ENCODE assay signal across 11 cellular contexts in genomic region chr22:37281646-37282384, GRCh38. TPM values are rescaled to one million over a fixed set of nuclear protein-coding genes. Genes with fewer than 3 reads are reported as not detected.
A peak's percentile ranks its signal among the peaks of the same experiment; 100 is the strongest.
DNase-seq lines count a peak whose midpoint lies in the region; ATAC-seq, FAIRE-seq and TF ChIP-seq lines count a peak whose summit lies in the region.
"Had no signal": no experiment of that assay in that cellular context is flagged by ENCODE, and none has a peak within 500 bp of the region (broad histone marks: within the 10 kb centered on the region; RNA-seq: fewer than 3 reads in every experiment).

No MANE protein-coding gene starts in this region.

- no peaks in the 10 kb centered on the region for H3K27me3 Mint-ChIP-seq in activated CD4-positive, alpha-beta T cell treated with anti-CD3 and anti-CD28 coated beads, Interleukin-2, amount 10 ng/mL, durations not matched to agents 7 days and 5 days

- H3K27ac ChIP-seq in A549 (no peak overlapping the region), HepG2 (ENCODE audit: extremely low read length, insufficient read depth, low read length) (no peak overlapping the region)

- FAIRE-seq in A549 (lab: Jason Lieb, UNC), result no peak
- peak; percentile 58 for FAIRE-seq in GM12892 (lab: Jason Lieb, UNC)
- FAIRE-seq in HepG2 (lab: Jason Lieb, UNC), result no peak

- POLR2A ChIA-PET in A549 (lab: Yijun Ruan, JAX), result no interaction called here
- POLR2A ChIA-PET in activated CD4-positive, alpha-beta T cell treated with anti-CD3 and anti-CD28 coated beads, Interleukin-2, amount 10 ng/mL, durations not matched to agents 7 days and 5 days (lab: Charles Lee), result interaction anchor here (1.2 kb wide), 1 partner anchor 40 kb away, joined by 4 read pairs; no protein-coding TSS in a partner anchor
- POLR2A ChIA-PET in HepG2 (lab: Yijun Ruan, JAX), result no interaction called here

- no peaks in the 10 kb centered on the region for H3K79me2 ChIP-seq in HepG2 (ENCODE audit: insufficient read depth, low read length)

- TF ChIP-seq EP300 in A549 (IDR thresholded peaks at IDR 0.05) (no peak), HepG2 (IDR thresholded peaks at IDR 0.05; ENCODE audit: low read depth in 2 of 2, low read length in 2 of 2) (no peak), HepG2 (CRISPR knock-in tag; IDR thresholded peaks at IDR 0.05; ENCODE audit: borderline replicate concordance) (no peak)

- H3K9ac ChIP-seq in HepG2 (ENCODE audit: insufficient read depth, low read depth, low read length), result no peak overlapping the region

- H3K36me3 ChIP-seq in HepG2 (replicated peaks in 1 of 2; ENCODE audit: control insufficient read depth in 1 of 2, insufficient read depth in 2 of 2, low read length in 2 of 2), result no peaks in the 10 kb centered on the region

- H2AFZ ChIP-seq in HepG2 (ENCODE audit: low read length), result no peak overlapping the region

- peaks cover 4 to 25% of the 10 kb centered on the region in 2 experiments; a peak in 4 of 5 replicates for H3K27me3 ChIP-seq in HepG2 (ENCODE audit: control insufficient read depth in 1 of 2, insufficient read depth in 2 of 2, low read length in 2 of 2)

- peak overlapping the region; percentile 94 for H3K27ac Mint-ChIP-seq in activated CD4-positive, alpha-beta T cell treated with anti-CD3 and anti-CD28 coated beads, Interleukin-2, amount 10 ng/mL, durations not matched to agents 7 days and 5 days

- H3K4me3 Mint-ChIP-seq in activated CD4-positive, alpha-beta T cell treated with anti-CD3 and anti-CD28 coated beads, Interleukin-2, amount 10 ng/mL, durations not matched to agents 7 days and 5 days, result peak overlapping the region; percentile 89

- H3K4me1 Mint-ChIP-seq in activated CD4-positive, alpha-beta T cell treated with anti-CD3 and anti-CD28 coated beads, Interleukin-2, amount 10 ng/mL, durations not matched to agents 7 days and 5 days, result peaks cover 55% of the 10 kb centered on the region

- no TSS peak for BruUV-seq in HepG2 (replicated peaks; lab: Mats Ljungman, UMichigan)

- TF ChIP-seq RAD21 in A549 (conservative IDR thresholded peaks at IDR 0.05 in 1 of 2, IDR thresholded peaks at IDR 0.05 in 1 of 2) (no peak), HepG2 (CRISPR knock-in tag; IDR thresholded peaks at IDR 0.05) (no peak)

- H3K4me3 ChIP-seq in A549 (no peak overlapping the region), HepG2 (replicated peaks in 1 of 3; ENCODE audit: insufficient read depth in 1 of 3, low read depth in 2 of 3, low read length in 3 of 3) (no peak overlapping the region)

- H3K4me2 ChIP-seq in A549, result no peak overlapping the region
- H3K4me2 ChIP-seq in HepG2 (ENCODE audit: low read depth, low read length), result no peak overlapping the region

- peaks cover 35% of the 10 kb centered on the region for H3K36me3 Mint-ChIP-seq in activated CD4-positive, alpha-beta T cell treated with anti-CD3 and anti-CD28 coated beads, Interleukin-2, amount 10 ng/mL, durations not matched to agents 7 days and 5 days (ENCODE audit: low read depth)

- no peak for DNase-seq in A549 (ENCODE audit: low read depth in 1 of 2, low spot score in 1 of 2)
- DNase-seq in GM12892 (ENCODE audit: insufficient read length), result no peak
- DNase-seq in activated CD4-positive, alpha-beta T cell treated with anti-CD3 and anti-CD28 coated beads, Interleukin-2, amount 10 ng/mL, durations not matched to agents 7 days and 5 days, result no peak
- no peak for DNase-seq in HepG2 (ENCODE audit: low spot score)
- no peak for DNase-seq in LoVo (ENCODE audit: low spot score)
- DNase-seq in left lobe of liver (ENCODE audit: low spot score), result no peak
- DNase-seq in NCI-H345 treated with DMSO at 0.1 percent for 48 hours (lab: John Stamatoyannopoulos, UW; ENCODE audit: unreplicated experiment), result no peak
- no peak for DNase-seq in Ammon's horn (ENCODE audit: low spot score)
- DNase-seq: HCEC 1CT, NCI-H2171 treated with DMSO at 0.1 percent for 48 hours had no signal

- in situ Hi-C loops in HepG2 (cut with HindIII; ENCODE audit: extremely low pct_ligation_motif_present, low pct_unique_long_range_greater_than_20kb), result no loop called here

- H3K9me3 Mint-ChIP-seq in activated CD4-positive, alpha-beta T cell treated with anti-CD3 and anti-CD28 coated beads, Interleukin-2, amount 10 ng/mL, durations not matched to agents 7 days and 5 days, result no peaks in the 10 kb centered on the region

- 72% methylated on average over 12 of the region's 12 CpGs for WGBS in A549 (ENCODE audit: missing lambda C conversion rate)
- 42% methylated on average over 12 of the region's 12 CpGs for WGBS in HepG2 (ENCODE audit: low lambda C conversion rate)

- no peaks in the 10 kb centered on the region for H4K20me1 ChIP-seq in HepG2 (ENCODE audit: insufficient read depth, low read length)

- no peaks in the 10 kb centered on the region for H3K4me1 ChIP-seq in A549
- no peaks in the 10 kb centered on the region; the same call in 1 of the 2 replicates for H3K4me1 ChIP-seq in HepG2 (ENCODE audit: insufficient read depth, low read length)

- TF ChIP-seq POLR2A in A549 (IDR thresholded peaks at IDR 0.05; ENCODE audit: low read length) (no peak), GM12892 (IDR thresholded peaks at IDR 0.05; ENCODE audit: low read depth, low read length) (no peak), HepG2 (IDR thresholded peaks at IDR 0.05; ENCODE audit: insufficient read depth in 1 of 2, low read depth in 2 of 2, low read length in 2 of 2) (no peak)

- no peak for ATAC-seq in A549
- no peak for ATAC-seq in HepG2
- ATAC-seq in left lobe of liver, result no peak
- ATAC-seq: SK-N-SH treated with all-trans-retinoic acid at 6 μM for 48 hours had no signal

- TF ChIP-seq CTCF in A549 (IDR thresholded peaks at IDR 0.05) (no peak), HepG2 (CRISPR knock-in tag; IDR thresholded peaks at IDR 0.05) (no peak)

- no peaks in the 10 kb centered on the region for H3K9me3 ChIP-seq in A549
- H3K9me3 ChIP-seq in HepG2 (ENCODE audit: low read length), result no peaks in the 10 kb centered on the region

- intact Hi-C loops in HepG2 (cut with micrococcal nuclease; ENCODE audit: unreplicated experiment), result no loop called here

- CTCF ChIA-PET in A549 (lab: Yijun Ruan, JAX) (interaction anchor here (1.4 to 1.7 kb wide), 3 partner anchors 21 to 176 kb away, joined by 3 to 6 read pairs (median 6); no protein-coding TSS in a partner anchor), HepG2 (lab: Yijun Ruan, JAX; ENCODE audit: low intra/inter-chr PET ratio, low total read pairs) (no interaction called here)
- CTCF ChIA-PET in activated CD4-positive, alpha-beta T cell treated with anti-CD3 and anti-CD28 coated beads, Interleukin-2, amount 10 ng/mL, durations not matched to agents 7 days and 5 days (lab: Charles Lee), result interaction anchor here (0.8 to 2.9 kb wide), 13 partner anchors 9 to 581 kb away, joined by 3 to 16 read pairs (median 3); partner anchors contain the start of gene RAC2

RNA-seq across cellular contexts. Expression of gene CYTH4, which starts 0.5 kb away (rescaled TPM):
- polyA plus RNA-seq in A549 (2011; rRNA removed), result 0.03 and 0.05 TPM in 2 replicates
- 0.09 and 0.16 TPM in 2 replicates for polyA plus RNA-seq in A549 (2012; cell fraction: cytosol; rRNA removed)
- polyA plus RNA-seq in A549 (2012; cell fraction: nucleus; rRNA removed), result 0.24 and 0.32 TPM in 2 replicates
- polyA plus RNA-seq in A549 (2017; fragmentation: RNase III; extraction: RNeasy Plus Mini Kit Qiagen cat#74134 plus additional on column Dnase treatment), result 0.10 to 0.24 TPM (median 0.15 TPM) in 3 replicates
- 0.04 TPM in 1 of 2 replicates, not detected in the other for polyA minus RNA-seq in A549 (2011; rRNA and poly(A)+ RNA removed)
- polyA plus RNA-seq in GM12892 (2012; ENCODE audit: missing spikeins), result 12.8 TPM
- 100 to 1,000 TPM; 106 to 110 TPM for total RNA-seq in activated CD4-positive, alpha-beta T cell treated with anti-CD3 and anti-CD28 coated beads, Interleukin-2, amount 10 ng/mL, durations not matched to agents 7 days and 5 days
- total RNA-seq in HepG2 (2016; rRNA removed; fragmentation: Illumina TruSeq; extraction: Trizol), result not detected in 2 replicates
- total RNA-seq in HepG2 (2016; cell fraction: cytosol; rRNA removed; fragmentation: Illumina TruSeq; extraction: Trizol; ENCODE audit: low read depth), result not detected in 2 replicates
- not detected in 2 replicates for total RNA-seq in HepG2 (2016; cell fraction: insoluble cytoplasmic fraction; rRNA removed; fragmentation: Illumina TruSeq; extraction: Trizol)
- total RNA-seq in HepG2 (2016; cell fraction: membrane; rRNA removed; fragmentation: Illumina TruSeq; extraction: Trizol), result not detected in 2 replicates
- total RNA-seq in HepG2 (2016; cell fraction: nucleus; rRNA removed; fragmentation: Illumina TruSeq; extraction: Trizol), result not detected in 2 replicates
- not detected in 2 replicates for polyA plus RNA-seq in HepG2 (2011; rRNA removed)
- polyA plus RNA-seq in HepG2 (2011; cell fraction: cytosol; rRNA removed), result 0.01 and 0.03 TPM in 2 replicates
- 0.05 and 0.11 TPM in 2 replicates for polyA plus RNA-seq in HepG2 (2011; cell fraction: nucleus; rRNA removed)
- not detected in 2 replicates for polyA plus RNA-seq in HepG2 (2012)
- not detected in 2 replicates for polyA plus RNA-seq in HepG2 (2016; cell fraction: cytosol; fragmentation: Illumina TruSeq; extraction: Trizol; ENCODE audit: low read depth)
- not detected in 2 replicates for polyA plus RNA-seq in HepG2 (2016; cell fraction: insoluble cytoplasmic fraction; fragmentation: Illumina TruSeq; extraction: Trizol; ENCODE audit: low read depth)
- not detected in 2 replicates for polyA plus RNA-seq in HepG2 (2016; cell fraction: membrane; fragmentation: Illumina TruSeq; extraction: Trizol; ENCODE audit: low read depth)
- not detected in 2 replicates for polyA plus RNA-seq in HepG2 (2016; cell fraction: nucleus; fragmentation: Illumina TruSeq; extraction: Trizol; ENCODE audit: insufficient read depth, low read depth)
- not detected in 2 replicates for polyA minus RNA-seq in HepG2 (2011; rRNA and poly(A)+ RNA removed; ENCODE audit: low replicate concordance)
- not detected in 2 replicates for polyA minus RNA-seq in HepG2 (2011; cell fraction: cytosol; rRNA and poly(A)+ RNA removed)
- polyA minus RNA-seq in HepG2 (2011; cell fraction: nucleus; rRNA and poly(A)+ RNA removed), result not detected in 2 replicates
- 5.2 TPM for total RNA-seq in left lobe of liver

RNA-seq across cellular contexts. Expression of gene RAC2, which starts 37.7 kb away (rescaled TPM):
- polyA plus RNA-seq in A549 (2011; rRNA removed) (0.12 TPM in 1 of 2 replicates, not detected in the other), A549 (2017; fragmentation: RNase III; extraction: RNeasy Plus Mini Kit Qiagen cat#74134 plus additional on column Dnase treatment) (0.05 to 0.07 TPM (median 0.05 TPM) in 3 replicates), HepG2 (2011; rRNA removed) (0.73 and 0.86 TPM in 2 replicates)
- 0.12 and 0.16 TPM in 2 replicates for polyA plus RNA-seq in A549 (2012; cell fraction: cytosol; rRNA removed)
- polyA plus RNA-seq in A549 (2012; cell fraction: nucleus; rRNA removed), result 0.17 and 0.22 TPM in 2 replicates
- polyA minus RNA-seq in A549 (2011; rRNA and poly(A)+ RNA removed), result not detected in 2 replicates
- polyA plus RNA-seq in GM12892 (2012; ENCODE audit: missing spikeins), result 247 TPM
- total RNA-seq in activated CD4-positive, alpha-beta T cell treated with anti-CD3 and anti-CD28 coated beads, Interleukin-2, amount 10 ng/mL, durations not matched to agents 7 days and 5 days, result 1,000 to 10,000 TPM; 1,015 to 1,117 TPM
- total RNA-seq in HepG2 (2016; rRNA removed; fragmentation: Illumina TruSeq; extraction: Trizol) (not detected in 2 replicates), left lobe of liver (4.5 TPM)
- total RNA-seq in HepG2 (2016; cell fraction: cytosol; rRNA removed; fragmentation: Illumina TruSeq; extraction: Trizol; ENCODE audit: low read depth), result 0.18 TPM in 1 of 2 replicates, not detected in the other
- not detected in 2 replicates for total RNA-seq in HepG2 (2016; cell fraction: insoluble cytoplasmic fraction; rRNA removed; fragmentation: Illumina TruSeq; extraction: Trizol)
- total RNA-seq in HepG2 (2016; cell fraction: membrane; rRNA removed; fragmentation: Illumina TruSeq; extraction: Trizol), result 0.28 TPM in 1 of 2 replicates, not detected in the other
- not detected in 2 replicates for total RNA-seq in HepG2 (2016; cell fraction: nucleus; rRNA removed; fragmentation: Illumina TruSeq; extraction: Trizol)
- 0.35 and 0.56 TPM in 2 replicates for polyA plus RNA-seq in HepG2 (2011; cell fraction: cytosol; rRNA removed)
- polyA plus RNA-seq in HepG2 (2011; cell fraction: nucleus; rRNA removed), result 0.61 and 0.68 TPM in 2 replicates
- polyA plus RNA-seq in HepG2 (2012), result 0.39 TPM in 1 of 2 replicates, not detected in the other
- 0.14 and 0.26 TPM in 2 replicates for polyA plus RNA-seq in HepG2 (2016; cell fraction: cytosol; fragmentation: Illumina TruSeq; extraction: Trizol; ENCODE audit: low read depth)
- polyA plus RNA-seq in HepG2 (2016; cell fraction: insoluble cytoplasmic fraction; fragmentation: Illumina TruSeq; extraction: Trizol; ENCODE audit: low read depth), result 0.21 TPM in 1 of 2 replicates, not detected in the other
- polyA plus RNA-seq in HepG2 (2016; cell fraction: membrane; fragmentation: Illumina TruSeq; extraction: Trizol; ENCODE audit: low read depth), result 0.16 and 0.20 TPM in 2 replicates
- 0.45 TPM in 1 of 2 replicates, not detected in the other for polyA plus RNA-seq in HepG2 (2016; cell fraction: nucleus; fragmentation: Illumina TruSeq; extraction: Trizol; ENCODE audit: insufficient read depth, low read depth)
- polyA minus RNA-seq in HepG2 (2011; rRNA and poly(A)+ RNA removed; ENCODE audit: low replicate concordance), result 0.64 and 2.0 TPM in 2 replicates
- polyA minus RNA-seq in HepG2 (2011; cell fraction: cytosol; rRNA and poly(A)+ RNA removed), result not detected in 2 replicates
- polyA minus RNA-seq in HepG2 (2011; cell fraction: nucleus; rRNA and poly(A)+ RNA removed), result 0.37 TPM in 1 of 2 replicates, not detected in the other

Comparison
In these comparisons a context has a peak if more than half of its experiments do, and no peak if none do; other contexts are left out.
1. RNA of gene CYTH4, which starts 0.5 kb away (total RNA-seq): 106 to 110 TPM in activated CD4-positive, alpha-beta T cell treated with anti-CD3 and anti-CD28 coated beads, Interleukin-2, amount 10 ng/mL, durations not matched to agents 7 days and 5 days; 5.2 TPM in left lobe of liver (single experiment) and not detected in HepG2; every median in the first group is over 10 times any median in the second.
2. RNA of gene RAC2, which starts 37.7 kb away (total RNA-seq): 1,015 to 1,117 TPM in activated CD4-positive, alpha-beta T cell treated with anti-CD3 and anti-CD28 coated beads, Interleukin-2, amount 10 ng/mL, durations not matched to agents 7 days and 5 days; 4.5 TPM in left lobe of liver (single experiment) and 0.18 to 0.28 TPM in HepG2; every median in the first group is over 100 times any median in the second.
3. Of the 38 proteins assayed by ChIP-seq in both HepG2 and A549: peak only in HepG2: none; only in A549: MAFK; in both: none; in neither: 37.